Comparison of ENCODE assay signal across 1 cellular context in the genomic region with DNA sequence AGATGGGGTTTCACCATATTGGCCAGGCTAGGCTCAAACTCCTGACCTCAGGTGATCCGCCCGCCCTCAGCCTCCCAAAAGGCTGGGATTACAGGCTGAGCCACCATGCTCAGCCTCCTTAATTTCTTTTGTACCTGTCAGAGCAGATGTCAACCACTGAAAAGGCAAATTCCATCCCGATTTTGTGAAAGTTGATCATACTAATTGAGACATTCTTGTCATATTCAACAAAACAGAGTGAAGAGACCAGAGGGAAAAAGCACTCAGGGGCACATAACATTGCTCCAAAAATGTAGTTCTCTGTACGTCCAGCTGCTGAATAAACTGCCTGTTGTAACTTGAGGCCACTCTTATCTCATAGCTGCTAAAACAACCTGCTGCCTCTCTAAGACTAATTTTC.
TF ChIP-seq lines count a peak whose summit lies in the region.

No MANE protein-coding gene starts in this region.

TF ChIP-seq in K562, 482 proteins besides CTCF, POLR2A, EP300 and RAD21:
- TF ChIP-seq ATF4 (CRISPR knock-in tag; IDR thresholded peaks at IDR 0.05) = no peak
- no peak for TF ChIP-seq SRF (CRISPR knock-in tag; IDR thresholded peaks at IDR 0.05)
- TF ChIP-seq FOXK1 (CRISPR knock-in tag; IDR thresholded peaks at IDR 0.05; ENCODE audit: borderline replicate concordance) = no peak
